8 cellular contexts compared by ENCODE assay signal in the genomic region with DNA sequence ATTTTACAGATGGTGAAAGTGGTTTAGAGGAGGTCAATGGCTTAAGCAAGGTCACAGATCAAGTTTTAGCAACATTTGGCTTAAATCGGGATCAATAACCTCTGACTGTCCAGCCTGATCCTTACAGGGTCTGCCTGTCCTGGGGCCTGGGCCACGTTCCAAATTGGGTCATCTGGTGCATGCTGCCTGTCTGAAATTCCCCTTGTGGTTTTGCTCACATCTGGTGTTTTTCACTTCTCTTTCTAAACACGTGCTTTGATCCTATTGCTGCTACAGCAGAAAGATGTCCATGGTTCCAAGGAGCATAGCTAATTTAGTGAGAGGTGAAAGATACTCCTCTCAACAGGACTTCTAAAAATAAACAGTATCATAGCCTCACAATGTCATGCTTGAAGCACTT. TPM values are rescaled to one million over a fixed set of nuclear protein-coding genes. Genes with fewer than 3 reads are reported as not detected.
DNase-seq lines count a peak whose midpoint lies in the region; ATAC-seq and TF ChIP-seq lines count a peak whose summit lies in the region.
"Not testable (repeated sequence)": the region's sequence is repeated elsewhere in the genome, so short reads cannot be mapped to it uniquely, and the experiment has no call there.

No MANE protein-coding gene starts in this region.

- TF ChIP-seq POLR2A in GM18505 (IDR thresholded peaks at IDR 0.05; ENCODE audit: borderline replicate concordance, extremely low read depth, insufficient read depth, insufficient read length); heart left ventricle (IDR thresholded peaks at IDR 0.05); gastrocnemius medialis (IDR thresholded peaks at IDR 0.05): not testable (repeated sequence)

- intact Hi-C loops in heart left ventricle (cut with DNase I); gastrocnemius medialis (cut with DNase I; ENCODE audit: low total_unique reads): not testable (repeated sequence)

- H3K36me3 ChIP-seq in heart left ventricle, gastrocnemius medialis: not testable (repeated sequence)

- DNase-seq in heart left ventricle, gastrocnemius medialis: not testable (repeated sequence)

- not testable (repeated sequence) for H3K27ac ChIP-seq in heart left ventricle, gastrocnemius medialis

- peak; percentile 65 for ATAC-seq in GM18505 (IDR thresholded peaks at IDR 0.05; ENCODE audit: unreplicated experiment)
- peak; percentile 65 for ATAC-seq in GM19324 (IDR thresholded peaks at IDR 0.05; ENCODE audit: low FRiP score, unreplicated experiment)
- peak; percentile 71 for ATAC-seq in GM21528 (IDR thresholded peaks at IDR 0.05; ENCODE audit: low FRiP score, unreplicated experiment)
- ATAC-seq in HG02852 (IDR thresholded peaks at IDR 0.05; ENCODE audit: unreplicated experiment): peak; percentile 68
- ATAC-seq in HG03135 (IDR thresholded peaks at IDR 0.05; ENCODE audit: unreplicated experiment): peak; percentile 64
- peak; percentile 56 for ATAC-seq in HG03571 (IDR thresholded peaks at IDR 0.05; ENCODE audit: unreplicated experiment)
- ATAC-seq in heart left ventricle: peak; percentile 44 to 73 (median 68)
- peak; percentile 30 to 46 for ATAC-seq in gastrocnemius medialis

- H3K4me3 ChIP-seq in heart left ventricle, gastrocnemius medialis: not testable (repeated sequence)

- in situ Hi-C loops in gastrocnemius medialis (cut with MboI; ENCODE audit: low sequenced_read_pairs in 4 of 4): not testable (repeated sequence)

- WGBS in heart left ventricle, 4 donors: no CpG with 5 or more reads among the region's 3 CpGs

- not testable (repeated sequence) for TF ChIP-seq CTCF in heart left ventricle (IDR thresholded peaks at IDR 0.05); gastrocnemius medialis (IDR thresholded peaks at IDR 0.05 in 4 of 5, conservative IDR thresholded peaks at IDR 0.05 in 1 of 5)

- H3K4me1 ChIP-seq in heart left ventricle, gastrocnemius medialis: not testable (repeated sequence)

- not testable (repeated sequence) for H3K9me3 ChIP-seq in heart left ventricle, gastrocnemius medialis

- H3K27me3 ChIP-seq in heart left ventricle, gastrocnemius medialis: not testable (repeated sequence)

RNA-seq across cellular contexts. Expression of gene NOTCH2NLA, which starts 49.5 kb away (rescaled TPM):
- total RNA-seq in heart left ventricle (10 to 100 TPM in 3 of 9 donors, 1 to 10 TPM in 6; 6.1 to 32.2 (median 9.2) TPM), gastrocnemius medialis (10 to 100 TPM in 3 of 4 donors, 1 to 10 TPM in 1; 3.3 to 54.9 (median 19.1) TPM)
- polyA plus RNA-seq in heart left ventricle: 10 to 100 TPM in 1 of 2 donors, 1 to 10 TPM in 1; 7.8 to 14.6 TPM
